ENCODE assay signal across 1 cellular context in the genomic region with DNA sequence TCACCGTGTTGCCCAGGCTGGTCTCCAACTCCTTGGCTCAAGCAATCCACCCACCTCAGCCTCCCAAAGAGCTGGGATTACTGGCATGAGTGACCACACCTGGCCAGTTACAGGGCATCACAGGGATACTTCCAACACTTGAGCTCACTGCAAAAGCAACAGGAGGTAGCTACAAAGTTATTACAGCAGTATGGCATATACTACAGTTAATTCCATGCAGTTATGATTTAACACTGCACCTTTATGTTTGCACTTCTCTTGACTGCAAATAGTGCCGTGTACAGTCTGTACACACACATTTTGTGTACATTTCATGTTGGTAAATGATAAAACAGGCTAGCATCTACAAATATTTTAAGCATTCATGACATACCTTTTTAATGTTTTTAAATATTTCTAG.
TF ChIP-seq lines count a peak whose summit lies in the region.

No MANE protein-coding gene starts in this region.

TF ChIP-seq in HepG2, 621 proteins besides CTCF, POLR2A, EP300 and RAD21 (continued from another document):
- TF ChIP-seq, protein P1, sequence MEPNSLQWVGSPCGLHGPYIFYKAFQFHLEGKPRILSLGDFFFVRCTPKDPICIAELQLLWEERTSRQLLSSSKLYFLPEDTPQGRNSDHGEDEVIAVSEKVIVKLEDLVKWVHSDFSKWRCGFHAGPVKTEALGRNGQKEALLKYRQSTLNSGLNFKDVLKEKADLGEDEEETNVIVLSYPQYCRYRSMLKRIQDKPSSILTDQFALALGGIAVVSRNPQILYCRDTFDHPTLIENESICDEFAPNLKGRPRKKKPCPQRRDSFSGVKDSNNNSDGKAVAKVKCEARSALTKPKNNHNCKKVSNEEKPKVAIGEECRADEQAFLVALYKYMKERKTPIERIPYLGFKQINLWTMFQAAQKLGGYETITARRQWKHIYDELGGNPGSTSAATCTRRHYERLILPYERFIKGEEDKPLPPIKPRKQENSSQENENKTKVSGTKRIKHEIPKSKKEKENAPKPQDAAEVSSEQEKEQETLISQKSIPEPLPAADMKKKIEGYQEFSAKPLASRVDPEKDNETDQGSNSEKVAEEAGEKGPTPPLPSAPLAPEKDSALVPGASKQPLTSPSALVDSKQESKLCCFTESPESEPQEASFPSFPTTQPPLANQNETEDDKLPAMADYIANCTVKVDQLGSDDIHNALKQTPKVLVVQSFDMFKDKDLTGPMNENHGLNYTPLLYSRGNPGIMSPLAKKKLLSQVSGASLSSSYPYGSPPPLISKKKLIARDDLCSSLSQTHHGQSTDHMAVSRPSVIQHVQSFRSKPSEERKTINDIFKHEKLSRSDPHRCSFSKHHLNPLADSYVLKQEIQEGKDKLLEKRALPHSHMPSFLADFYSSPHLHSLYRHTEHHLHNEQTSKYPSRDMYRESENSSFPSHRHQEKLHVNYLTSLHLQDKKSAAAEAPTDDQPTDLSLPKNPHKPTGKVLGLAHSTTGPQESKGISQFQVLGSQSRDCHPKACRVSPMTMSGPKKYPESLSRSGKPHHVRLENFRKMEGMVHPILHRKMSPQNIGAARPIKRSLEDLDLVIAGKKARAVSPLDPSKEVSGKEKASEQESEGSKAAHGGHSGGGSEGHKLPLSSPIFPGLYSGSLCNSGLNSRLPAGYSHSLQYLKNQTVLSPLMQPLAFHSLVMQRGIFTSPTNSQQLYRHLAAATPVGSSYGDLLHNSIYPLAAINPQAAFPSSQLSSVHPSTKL (CRISPR knock-in tag; IDR thresholded peaks at IDR 0.05) = peak; percentile 66
- TF ChIP-seq PAXIP1 (CRISPR knock-in tag; conservative IDR thresholded peaks at IDR 0.05) (peak; percentile 39; the same call in 1 of the 2 replicates), ZFP36 (IDR thresholded peaks at IDR 0.05; ENCODE audit: borderline replicate concordance, low read depth, low read length, partially characterized antibody) (no peak), TBL1XR1 (IDR thresholded peaks at IDR 0.05; ENCODE audit: borderline replicate concordance, low read length, partially characterized antibody) (peak; percentile 62), SOX13 (IDR thresholded peaks at IDR 0.05) (no peak), SOX13 (CRISPR knock-in tag; conservative IDR thresholded peaks at IDR 0.05 in 1 of 2, IDR thresholded peaks at IDR 0.05 in 1 of 2) (peak in 1 of 2 experiments; percentile 57; a peak in 1 of 4 replicates), YY1 (IDR thresholded peaks at IDR 0.05; ENCODE audit: insufficient read depth, insufficient replicate concordance, low read depth, low read length) (no peak), ZFX (CRISPR knock-in tag; IDR thresholded peaks at IDR 0.05; ENCODE audit: low read depth) (no peak), BCL6 (CRISPR knock-in tag; IDR thresholded peaks at IDR 0.05) (peak; percentile 39; the same call in 1 of the 2 replicates), POGZ (CRISPR knock-in tag; IDR thresholded peaks at IDR 0.05) (0 out of 2 replicates have a peak, but pooled peaks have one; percentile 35), FOXA1 (IDR thresholded peaks at IDR 0.05) (peak; percentile 76; the same call in 1 of the 2 replicates), FOXA1 (CRISPR knock-in tag; IDR thresholded peaks at IDR 0.05) (peak; percentile 82), SALL1 (CRISPR knock-in tag; IDR thresholded peaks at IDR 0.05) (peak; percentile 71), ZNF282 (IDR thresholded peaks at IDR 0.05; ENCODE audit: partially characterized antibody) (no peak), HHEX (CRISPR knock-in tag; IDR thresholded peaks at IDR 0.05) (peak; percentile 34; the same call in 1 of the 2 replicates), CENPX (CRISPR knock-in tag; IDR thresholded peaks at IDR 0.05) (no peak), HMGA1 (CRISPR knock-in tag; conservative IDR thresholded peaks at IDR 0.05) (no peak), SAP130 (CRISPR knock-in tag; IDR thresholded peaks at IDR 0.05; ENCODE audit: low read depth) (peak; percentile 26; the same call in 1 of the 2 replicates), SKI (IDR thresholded peaks at IDR 0.05; ENCODE audit: partially characterized antibody) (peak; percentile 20), TBX3 (IDR thresholded peaks at IDR 0.05; ENCODE audit: borderline replicate concordance) (peak; percentile 74; the same call in 1 of the 2 replicates), KDM4B (CRISPR knock-in tag; IDR thresholded peaks at IDR 0.05) (no peak), ZNF121 (CRISPR knock-in tag; IDR thresholded peaks at IDR 0.05) (peak; percentile 39), CENPT (CRISPR knock-in tag; IDR thresholded peaks at IDR 0.05; ENCODE audit: low read depth) (no peak), ZKSCAN5 (CRISPR knock-in tag; IDR thresholded peaks at IDR 0.05) (no peak), RARA (CRISPR knock-in tag; IDR thresholded peaks at IDR 0.05) (peak; percentile 12; the same call in 1 of the 2 replicates), SOX5 (CRISPR knock-in tag; IDR thresholded peaks at IDR 0.05; ENCODE audit: borderline replicate concordance) (no peak), ERF (CRISPR knock-in tag; IDR thresholded peaks at IDR 0.05) (0 out of 2 replicates have a peak, but pooled peaks have one; percentile 29)
- TF ChIP-seq, protein P2, sequence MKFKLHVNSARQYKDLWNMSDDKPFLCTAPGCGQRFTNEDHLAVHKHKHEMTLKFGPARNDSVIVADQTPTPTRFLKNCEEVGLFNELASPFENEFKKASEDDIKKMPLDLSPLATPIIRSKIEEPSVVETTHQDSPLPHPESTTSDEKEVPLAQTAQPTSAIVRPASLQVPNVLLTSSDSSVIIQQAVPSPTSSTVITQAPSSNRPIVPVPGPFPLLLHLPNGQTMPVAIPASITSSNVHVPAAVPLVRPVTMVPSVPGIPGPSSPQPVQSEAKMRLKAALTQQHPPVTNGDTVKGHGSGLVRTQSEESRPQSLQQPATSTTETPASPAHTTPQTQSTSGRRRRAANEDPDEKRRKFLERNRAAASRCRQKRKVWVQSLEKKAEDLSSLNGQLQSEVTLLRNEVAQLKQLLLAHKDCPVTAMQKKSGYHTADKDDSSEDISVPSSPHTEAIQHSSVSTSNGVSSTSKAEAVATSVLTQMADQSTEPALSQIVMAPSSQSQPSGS (CRISPR knock-in tag; IDR thresholded peaks at IDR 0.05) = peak; percentile 35; the same call in 1 of the 2 replicates
- TF ChIP-seq, protein P3, sequence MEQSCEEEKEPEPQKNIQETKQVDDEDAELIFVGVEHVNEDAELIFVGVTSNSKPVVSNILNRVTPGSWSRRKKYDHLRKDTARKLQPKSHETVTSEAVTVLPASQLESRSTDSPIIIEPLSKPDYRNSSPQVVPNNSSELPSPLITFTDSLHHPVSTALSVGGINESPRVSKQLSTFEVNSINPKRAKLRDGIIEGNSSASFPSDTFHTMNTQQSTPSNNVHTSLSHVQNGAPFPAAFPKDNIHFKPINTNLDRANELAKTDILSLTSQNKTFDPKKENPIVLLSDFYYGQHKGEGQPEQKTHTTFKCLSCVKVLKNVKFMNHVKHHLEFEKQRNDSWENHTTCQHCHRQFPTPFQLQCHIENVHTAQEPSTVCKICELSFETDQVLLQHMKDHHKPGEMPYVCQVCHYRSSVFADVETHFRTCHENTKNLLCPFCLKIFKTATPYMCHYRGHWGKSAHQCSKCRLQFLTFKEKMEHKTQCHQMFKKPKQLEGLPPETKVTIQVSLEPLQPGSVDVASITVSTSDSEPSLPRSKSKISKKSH (CRISPR knock-in tag; IDR thresholded peaks at IDR 0.05; ENCODE audit: borderline replicate concordance) = no peak
- TF ChIP-seq, protein P4, sequence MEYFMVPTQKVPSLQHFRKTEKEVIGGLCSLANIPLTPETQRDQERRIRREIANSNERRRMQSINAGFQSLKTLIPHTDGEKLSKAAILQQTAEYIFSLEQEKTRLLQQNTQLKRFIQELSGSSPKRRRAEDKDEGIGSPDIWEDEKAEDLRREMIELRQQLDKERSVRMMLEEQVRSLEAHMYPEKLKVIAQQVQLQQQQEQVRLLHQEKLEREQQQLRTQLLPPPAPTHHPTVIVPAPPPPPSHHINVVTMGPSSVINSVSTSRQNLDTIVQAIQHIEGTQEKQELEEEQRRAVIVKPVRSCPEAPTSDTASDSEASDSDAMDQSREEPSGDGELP (IDR thresholded peaks at IDR 0.05; ENCODE audit: borderline replicate concordance, low read depth) = no peak
